9 cellular contexts compared by ENCODE assay signal in genomic region chr2:64727013-64727767, GRCh38.
DNase-seq lines count a peak whose midpoint lies in the region; ATAC-seq and TF ChIP-seq lines count a peak whose summit lies in the region.
"Had no signal": no experiment of that assay in that cellular context is flagged by ENCODE, and none has a peak within 500 bp of the region (broad histone marks: within the 10 kb centered on the region; RNA-seq: fewer than 3 reads in every experiment).

No MANE protein-coding gene starts in this region.

- H3K4me1 ChIP-seq in left ventricle myocardium inferior = peaks cover 36% of the 10 kb centered on the region

- peak overlapping the region; percentile 51 for H3K4me3 Mint-ChIP-seq in T-helper 2 cell treated with Interferon-gamma antibody and Interleukin-4, amounts not matched to agents 5 μg/mL and 100 μg/mL, for 36 hours

- DNase-seq in left ventricle myocardium inferior (no peak), cardiac septum (ENCODE audit: low spot score) (no peak), pons (ENCODE audit: low spot score) (peak; percentile 56), mucosa of gallbladder (ENCODE audit: low spot score) (no peak), NCI-H2107 (lab: John Stamatoyannopoulos, UW) (no peak), left lobe of liver (ENCODE audit: low spot score) (no peak)
- no peak for DNase-seq in T-helper 2 cell treated with Interferon-gamma antibody and Interleukin-4, amounts not matched to agents 5 μg/mL and 100 μg/mL, for 36 hours (ENCODE audit: low spot score)

- no peaks in the 10 kb centered on the region for H3K27me3 Mint-ChIP-seq in T-helper 2 cell treated with Interferon-gamma antibody and Interleukin-4, amounts not matched to agents 5 μg/mL and 100 μg/mL, for 36 hours (ENCODE audit: low read depth)

- H3K27ac Mint-ChIP-seq in T-helper 2 cell treated with Interferon-gamma antibody and Interleukin-4, amounts not matched to agents 5 μg/mL and 100 μg/mL, for 36 hours = peak overlapping the region; percentile 89

- H3K4me3 ChIP-seq in left ventricle myocardium inferior = peak overlapping the region; percentile 1
- H3K4me3 ChIP-seq: lung had no signal

- no peaks in the 10 kb centered on the region for H3K9me3 ChIP-seq in left ventricle myocardium inferior (replicated peaks)

- H3K9me3 Mint-ChIP-seq in T-helper 2 cell treated with Interferon-gamma antibody and Interleukin-4, amounts not matched to agents 5 μg/mL and 100 μg/mL, for 36 hours = no peaks in the 10 kb centered on the region

- peaks cover 59% of the 10 kb centered on the region for H3K4me1 Mint-ChIP-seq in T-helper 2 cell treated with Interferon-gamma antibody and Interleukin-4, amounts not matched to agents 5 μg/mL and 100 μg/mL, for 36 hours (ENCODE audit: low read depth)

- H3K36me3 ChIP-seq in left ventricle myocardium inferior = no peaks in the 10 kb centered on the region

- no peak for TF ChIP-seq CTCF in left ventricle myocardium inferior (IDR thresholded peaks at IDR 0.05; ENCODE audit: borderline replicate concordance)

- ATAC-seq in HG03103 (IDR thresholded peaks at IDR 0.05; ENCODE audit: low read depth, unreplicated experiment) (peak; percentile 64), left lobe of liver (no peak)

- H3K36me3 Mint-ChIP-seq in T-helper 2 cell treated with Interferon-gamma antibody and Interleukin-4, amounts not matched to agents 5 μg/mL and 100 μg/mL, for 36 hours (ENCODE audit: low read depth) = peaks cover 17% of the 10 kb centered on the region

- no peaks in the 10 kb centered on the region for H3K27me3 ChIP-seq in left ventricle myocardium inferior (ENCODE audit: low read depth)

- intact Hi-C loops in left ventricle myocardium inferior (cut with micrococcal nuclease) (no loop called here), cardiac septum (cut with DNase I) (no loop called here)

- H3K27ac ChIP-seq in left ventricle myocardium inferior (replicated peaks) = peak overlapping the region; percentile 65
